In genomic region chr16:88936008-88936912, GRCh38 we compare ENCODE assay signal across 8 cellular contexts. TPM values are rescaled to one million over a fixed set of nuclear protein-coding genes. Genes with fewer than 3 reads are reported as not detected.
DNase-seq lines count a peak whose midpoint lies in the region; ATAC-seq and TF ChIP-seq lines count a peak whose summit lies in the region.

No MANE protein-coding gene starts in this region.

- POLR2A ChIA-PET in PC-9 (lab: Charles Lee; ENCODE audit: unreplicated experiment) = interaction anchor here (0.7 kb wide), 1 partner anchor 509 kb away, joined by 4 read pairs; no protein-coding TSS in a partner anchor

- H3K79me2 ChIP-seq in PC-9 (ENCODE audit: low read depth) = no peaks in the 10 kb centered on the region

- no peaks in the 10 kb centered on the region for H3K36me3 ChIP-seq in PC-9 (ENCODE audit: low read depth)

- H3K9me2 ChIP-seq in PC-9 (ENCODE audit: insufficient read depth) = no peaks in the 10 kb centered on the region

- peak; percentile 36; the same call in 1 of the 2 replicates for TF ChIP-seq CTCF in PC-9 (conservative IDR thresholded peaks at IDR 0.05)

- H4K20me1 ChIP-seq in PC-9 (ENCODE audit: insufficient read depth) = no peaks in the 10 kb centered on the region

- no peaks in the 10 kb centered on the region for H3K9me3 Mint-ChIP-seq in activated T-cell treated with anti-CD3 and anti-CD28 coated beads, Interleukin-2, amount 50 U/mL, for 72 hours

- H3K27me3 ChIP-seq in PC-9 (ENCODE audit: insufficient read depth, low read depth) = no peaks in the 10 kb centered on the region; the same call in none of the 2 replicates

- H3K4me3 ChIP-seq in PC-9 = no peak overlapping the region

- CTCF ChIA-PET in PC-9 (lab: Charles Lee) = no interaction called here

- no peaks in the 10 kb centered on the region for H3K9me3 ChIP-seq in PC-9 (ENCODE audit: insufficient read depth, low read depth)

- DNase-seq in NCI-H82 (lab: John Stamatoyannopoulos, UW) = peak; percentile 22
- no peak for DNase-seq in NCI-H82 treated with DMSO at 0.1 percent for 48 hours (lab: John Stamatoyannopoulos, UW; ENCODE audit: unreplicated experiment)
- peak; percentile 58 to 80 for DNase-seq in PC-9
- no peak for DNase-seq in left cardiac atrium
- no peak for DNase-seq in activated effector memory CD4-positive, alpha-beta T cell treated with anti-CD3 and anti-CD28 coated beads, Interleukin-2, amount 50 U/mL, for 16 hours
- DNase-seq in activated T-cell treated with anti-CD3 and anti-CD28 coated beads, Interleukin-2, amount 50 U/mL, for 72 hours = no peak

- H2AFZ ChIP-seq in PC-9 = no peak overlapping the region

- H3K4me2 ChIP-seq in PC-9 = peak overlapping the region; percentile 65

- BruUV-seq in PC-9 (replicated peaks; lab: Mats Ljungman, UMichigan) = no TSS peak

- no peaks in the 10 kb centered on the region for H3K36me3 Mint-ChIP-seq in activated T-cell treated with anti-CD3 and anti-CD28 coated beads, Interleukin-2, amount 50 U/mL, for 72 hours (ENCODE audit: insufficient read depth in 2 of 2)

- no peak overlapping the region for H3K27ac ChIP-seq in PC-9
- peak overlapping the region; percentile 27 for H3K27ac ChIP-seq in temporal lobe (ENCODE audit: low read depth, low read length)

- H3K4me1 ChIP-seq in PC-9 (replicated peaks; ENCODE audit: insufficient read depth) = peaks cover 9% of the 10 kb centered on the region

- H3F3A ChIP-seq in PC-9 (ENCODE audit: insufficient read depth, low read depth) = no peaks in the 10 kb centered on the region

- H3K4me1 Mint-ChIP-seq in activated T-cell treated with anti-CD3 and anti-CD28 coated beads, Interleukin-2, amount 50 U/mL, for 72 hours (ENCODE audit: low read depth) = peaks cover 9% of the 10 kb centered on the region

- H3K27me3 Mint-ChIP-seq in activated T-cell treated with anti-CD3 and anti-CD28 coated beads, Interleukin-2, amount 50 U/mL, for 72 hours (ENCODE audit: low read depth) = peaks cover 23% of the 10 kb centered on the region

- no peak overlapping the region for H3K27ac Mint-ChIP-seq in activated T-cell treated with anti-CD3 and anti-CD28 coated beads, Interleukin-2, amount 50 U/mL, for 72 hours

- H3K4me3 Mint-ChIP-seq in activated T-cell treated with anti-CD3 and anti-CD28 coated beads, Interleukin-2, amount 50 U/mL, for 72 hours = no peak overlapping the region

- intact Hi-C loops in PC-9 (cut with micrococcal nuclease; ENCODE audit: unreplicated experiment) (no loop called here), left cardiac atrium (cut with DNase I) (loop anchor here in 1 of 2 donors (10.0 kb wide), 1 partner anchor 51 kb away; no protein-coding TSS in a partner anchor)

- ATAC-seq in left cardiac atrium (peak; percentile 5 to 20), HG03175 (IDR thresholded peaks at IDR 0.05; ENCODE audit: unreplicated experiment) (no peak)
- ATAC-seq in activated T-cell treated with anti-CD3 and anti-CD28 coated beads, Interleukin-2, amount 50 U/mL, for 72 hours (replicated peaks in 1 of 2) = no peak

RNA-seq across cellular contexts. Expression of gene CBFA2T3, which starts 40.7 kb away (rescaled TPM):
- total RNA-seq in PC-9 (2021) = 0.88 and 1.0 TPM in 2 replicates
- 1 to 10 TPM; 6.5 to 6.6 TPM for total RNA-seq in left cardiac atrium
- total RNA-seq in temporal lobe = 2.5 TPM
- total RNA-seq in activated T-cell treated with anti-CD3 and anti-CD28 coated beads, Interleukin-2, amount 50 U/mL, for 72 hours = 1 to 10 TPM; 1.2 to 1.7 TPM

Comparison
In these comparisons a context has a peak if more than half of its experiments do, and no peak if none do; other contexts are left out.
1. DNase-seq: peak in NCI-H82 (single experiment) and PC-9 (2 of 2); none in NCI-H82 treated with DMSO at 0.1 percent for 48 hours (single experiment), left cardiac atrium (single experiment), activated effector memory CD4-positive, alpha-beta T cell treated with anti-CD3 and anti-CD28 coated beads, Interleukin-2, amount 50 U/mL, for 16 hours (single experiment) and activated T-cell treated with anti-CD3 and anti-CD28 coated beads, Interleukin-2, amount 50 U/mL, for 72 hours (0 of 2).
2. ATAC-seq: peak in left cardiac atrium (2 of 2); none in HG03175 (single experiment) and activated T-cell treated with anti-CD3 and anti-CD28 coated beads, Interleukin-2, amount 50 U/mL, for 72 hours (0 of 2).